ENCODE assay signal across 17 cellular contexts in the genomic region with DNA sequence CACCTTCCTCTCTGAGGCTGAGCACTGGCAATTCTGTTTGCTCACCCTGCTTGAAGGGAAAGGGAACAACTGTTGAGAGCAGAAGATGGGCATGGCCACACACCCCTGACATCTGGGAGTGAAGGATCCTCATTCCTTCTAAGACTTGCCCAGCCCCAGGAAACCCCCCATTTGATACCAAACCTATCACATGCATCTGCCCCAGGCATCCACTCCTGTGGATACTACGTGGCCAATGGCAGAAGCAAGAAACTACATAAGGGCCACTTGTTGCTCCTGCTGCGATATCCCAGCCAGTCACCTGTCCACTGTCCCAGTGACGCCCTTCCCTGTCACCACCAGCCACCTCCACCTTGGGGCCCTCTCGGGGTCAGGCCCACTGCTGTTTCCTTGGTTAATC.
DNase-seq lines count a peak whose midpoint lies in the region; ATAC-seq and TF ChIP-seq lines count a peak whose summit lies in the region.
"Had no signal": no experiment of that assay in that cellular context is flagged by ENCODE, and none has a peak within 500 bp of the region (broad histone marks: within the 10 kb centered on the region; RNA-seq: fewer than 3 reads in every experiment).

No MANE protein-coding gene starts in this region.

- H3K36me3 Mint-ChIP-seq in activated CD8-positive, alpha-beta memory T cell treated with anti-CD3 and anti-CD28 coated beads, Interleukin-2, amount 10 ng/mL, durations not matched to agents 7 days and 5 days, result no peaks in the 10 kb centered on the region
- no peaks in the 10 kb centered on the region for H3K36me3 Mint-ChIP-seq in H9 (ENCODE audit: insufficient read depth in 1 of 3, low read depth in 3 of 3)
- H3K36me3 Mint-ChIP-seq in type B pancreatic cell, result no peaks in the 10 kb centered on the region
- H3K36me3 Mint-ChIP-seq: CD14-positive monocyte; CD8-positive, alpha-beta T cell had no signal

- peaks cover 3% of the 10 kb centered on the region for H3K4me1 Mint-ChIP-seq in activated CD8-positive, alpha-beta memory T cell treated with anti-CD3 and anti-CD28 coated beads, Interleukin-2, amount 10 ng/mL, durations not matched to agents 7 days and 5 days
- H3K4me1 Mint-ChIP-seq in H9 (peaks cover 2% of the 10 kb centered on the region in 2 experiments; a peak in 2 of 4 replicates), type B pancreatic cell (ENCODE audit: unreplicated experiment) (no peaks in the 10 kb centered on the region)
- H3K4me1 Mint-ChIP-seq: GM23338 had no signal

- no peak overlapping the region for H3K14ac ChIP-seq in H9 (ENCODE audit: insufficient read depth, low read length)

- no peak overlapping the region for H2BK120ac ChIP-seq in H9 (ENCODE audit: low read depth, low read length, poor library complexity, severe bottlenecking)

- no peak for TF ChIP-seq CTCF in H9 (conservative IDR thresholded peaks at IDR 0.05)
- TF ChIP-seq CTCF in type B pancreatic cell (conservative IDR thresholded peaks at IDR 0.05), result no peak

- no peak overlapping the region for H2BK12ac ChIP-seq in H9 (ENCODE audit: insufficient read length, low read depth, low read length)

- H2BK15ac ChIP-seq in H9 (ENCODE audit: low read depth, low read length), result no peak overlapping the region

- no peak overlapping the region for H2AK5ac ChIP-seq in H9 (ENCODE audit: insufficient read length, low read length)

- no peaks in the 10 kb centered on the region for H4K20me1 ChIP-seq in H9 (ENCODE audit: control insufficient read depth, insufficient read depth, insufficient read length)

- peak overlapping the region; percentile 17 for H3K18ac ChIP-seq in H9 (ENCODE audit: insufficient read length, low read depth, low read length)

- no peak overlapping the region for H4K91ac ChIP-seq in H9 (ENCODE audit: insufficient read length, low read depth, low read length)

- H2BK20ac ChIP-seq in H9 (ENCODE audit: low read depth, low read length, poor library complexity, severe bottlenecking), result no peak overlapping the region

- H3K27me3 Mint-ChIP-seq in activated CD8-positive, alpha-beta memory T cell treated with anti-CD3 and anti-CD28 coated beads, Interleukin-2, amount 10 ng/mL, durations not matched to agents 7 days and 5 days, result peaks cover 25% of the 10 kb centered on the region
- peaks cover 17% of the 10 kb centered on the region for H3K27me3 Mint-ChIP-seq in H9 (ENCODE audit: low read depth)
- H3K27me3 Mint-ChIP-seq in type B pancreatic cell, result peaks cover 46% of the 10 kb centered on the region

- no peak overlapping the region for H2BK5ac ChIP-seq in H9 (ENCODE audit: insufficient read length, low read length)

- H3K4ac ChIP-seq in H9 (ENCODE audit: low read depth, low read length), result no peak overlapping the region

- H3K9me3 Mint-ChIP-seq in activated CD8-positive, alpha-beta memory T cell treated with anti-CD3 and anti-CD28 coated beads, Interleukin-2, amount 10 ng/mL, durations not matched to agents 7 days and 5 days (ENCODE audit: low read depth), result no peaks in the 10 kb centered on the region
- no peaks in the 10 kb centered on the region for H3K9me3 Mint-ChIP-seq in H9
- no peaks in the 10 kb centered on the region for H3K9me3 Mint-ChIP-seq in type B pancreatic cell
- H3K9me3 Mint-ChIP-seq: CD8-positive, alpha-beta T cell; GM23338; HFFc6 had no signal

- WGBS in H9 (ENCODE audit: extremely low coverage, insufficient read length, low lambda C conversion rate), result no CpG with 5 or more reads among the region's 4 CpGs

- H3K9ac ChIP-seq in H9 (ENCODE audit: extremely low read depth, insufficient read length, low read length), result no peak overlapping the region

- DNase-seq in activated CD8-positive, alpha-beta memory T cell treated with anti-CD3 and anti-CD28 coated beads, Interleukin-2, amount 50 U/mL, for 48 hours, result peak; percentile 25
- no peak for DNase-seq in activated CD8-positive, alpha-beta memory T cell treated with anti-CD3 and anti-CD28 coated beads, Interleukin-2, amount 10 ng/mL, durations not matched to agents 7 days and 5 days
- no peak for DNase-seq in H9
- peak; percentile 55 for DNase-seq in mesenteric fat pad (ENCODE audit: low spot score)
- DNase-seq in type B pancreatic cell (ENCODE audit: extremely low spot score, unreplicated experiment), result peak; percentile 42
- DNase-seq: CD8-positive, alpha-beta T cell; COR-L47; GF-D8; HFFc6 had no signal

- no peak overlapping the region for H4K5ac ChIP-seq in H9 (ENCODE audit: insufficient read length, low read depth, low read length)

- no peak overlapping the region for H3K27ac ChIP-seq in H9 (ENCODE audit: insufficient read length, low read depth, low read length)
- H3K27ac ChIP-seq: 22Rv1, HL-60 had no signal

- no peak for ATAC-seq in activated CD8-positive, alpha-beta memory T cell treated with anti-CD3 and anti-CD28 coated beads, Interleukin-2, amount 10 ng/mL, durations not matched to agents 7 days and 5 days
- ATAC-seq in GM21447 (IDR thresholded peaks at IDR 0.05; ENCODE audit: unreplicated experiment) (no peak), HG02763 (IDR thresholded peaks at IDR 0.05; ENCODE audit: unreplicated experiment) (no peak), GM18870 (IDR thresholded peaks at IDR 0.05; ENCODE audit: unreplicated experiment) (no peak)
- ATAC-seq: CD8-positive, alpha-beta T cell; GM23338 had no signal

- no peaks in the 10 kb centered on the region for H3K79me1 ChIP-seq in H9 (ENCODE audit: insufficient read depth, low read depth, low read length, poor library complexity, severe bottlenecking)

- no peak overlapping the region for H2AFZ ChIP-seq in H9 (ENCODE audit: low read length)
- H2AFZ ChIP-seq: GM23338 had no signal

- no peak overlapping the region for H3T11ph ChIP-seq in H9 (ENCODE audit: low read length)

- H3K27me3 ChIP-seq in H9 (ENCODE audit: insufficient read depth, low read length), result peaks cover 3% of the 10 kb centered on the region; the same call in 1 of the 2 replicates

- no peak overlapping the region for H4K8ac ChIP-seq in H9 (replicated peaks; ENCODE audit: insufficient read length, low read depth, low read length)

- no peak overlapping the region for H3K4me3 Mint-ChIP-seq in activated CD8-positive, alpha-beta memory T cell treated with anti-CD3 and anti-CD28 coated beads, Interleukin-2, amount 10 ng/mL, durations not matched to agents 7 days and 5 days
- H3K4me3 Mint-ChIP-seq in H9 (no peak overlapping the region), type B pancreatic cell (no peak overlapping the region)
- H3K4me3 Mint-ChIP-seq: CD14-positive monocyte; CD8-positive, alpha-beta T cell; GM23338; HFFc6 had no signal

- H3K4me1 ChIP-seq in H9 (ENCODE audit: insufficient read depth, low read length), result no peaks in the 10 kb centered on the region
- H3K4me1 ChIP-seq: HAP-1 had no signal

- H3K23me2 ChIP-seq in H9 (ENCODE audit: insufficient read length, low read depth, low read length, poor library complexity, severe bottlenecking), result no peaks in the 10 kb centered on the region

- no peak overlapping the region for H3K56ac ChIP-seq in H9 (ENCODE audit: insufficient read length, low read depth, low read length)

- no peaks in the 10 kb centered on the region for H3K79me2 ChIP-seq in H9 (ENCODE audit: insufficient read depth, low read length)

- H3K4me2 ChIP-seq in H9 (ENCODE audit: insufficient read depth, insufficient read length, low read length), result no peak overlapping the region
- H3K4me2 ChIP-seq: GM23338 had no signal

- H3K9me3 ChIP-seq in H9 (ENCODE audit: control insufficient read depth, low read depth, low read length), result no peaks in the 10 kb centered on the region
- H3K9me3 ChIP-seq: HAP-1 had no signal

- no peak overlapping the region for H3K23ac ChIP-seq in H9 (ENCODE audit: insufficient read length, low read depth, low read length)

- no peak overlapping the region for H3K27ac Mint-ChIP-seq in activated CD8-positive, alpha-beta memory T cell treated with anti-CD3 and anti-CD28 coated beads, Interleukin-2, amount 10 ng/mL, durations not matched to agents 7 days and 5 days
- H3K27ac Mint-ChIP-seq in H9, result no peak overlapping the region
- H3K27ac Mint-ChIP-seq in type B pancreatic cell, result no peak overlapping the region
- H3K27ac Mint-ChIP-seq: CD14-positive monocyte; CD8-positive, alpha-beta T cell; GM23338; HFFc6 had no signal

- CTCF ChIA-PET in activated CD8-positive, alpha-beta memory T cell treated with anti-CD3 and anti-CD28 coated beads, Interleukin-2, amount 10 ng/mL, durations not matched to agents 7 days and 5 days (lab: Charles Lee), result no interaction called here

Comparison
In these comparisons a context has a peak if more than half of its experiments do, and no peak if none do; other contexts are left out.
1. DNase-seq: peak in activated CD8-positive, alpha-beta memory T cell treated with anti-CD3 and anti-CD28 coated beads, Interleukin-2, amount 50 U/mL, for 48 hours (single experiment), mesenteric fat pad (single experiment) and type B pancreatic cell (single experiment); none in activated CD8-positive, alpha-beta memory T cell treated with anti-CD3 and anti-CD28 coated beads, Interleukin-2, amount 10 ng/mL, durations not matched to agents 7 days and 5 days (single experiment) and H9 (single experiment).